In genomic region chr5:79229357-79230174, GRCh38 we compare ENCODE assay signal across 8 cellular contexts. TPM values are rescaled to one million over a fixed set of nuclear protein-coding genes. Genes with fewer than 3 reads are reported as not detected.
DNase-seq lines count a peak whose midpoint lies in the region; ATAC-seq, FAIRE-seq and TF ChIP-seq lines count a peak whose summit lies in the region.

No MANE protein-coding gene starts in this region.

- no peaks in the 10 kb centered on the region for H4K20me1 ChIP-seq in endothelial cell of umbilical vein (replicated peaks; ENCODE audit: control insufficient read depth, extremely low read depth, insufficient read depth, low read length)

- POLR2A ChIA-PET in endothelial cell of umbilical vein (lab: Charles Lee): no interaction called here

- peak; percentile 47 for DNase-seq in GM04503 (ENCODE audit: low read depth)
- DNase-seq in endothelial cell of umbilical vein (ENCODE audit: low read depth, low spot score): no peak
- no peak for DNase-seq in SW480 (ENCODE audit: low spot score)
- no peak for DNase-seq in NCI-H2107 (lab: John Stamatoyannopoulos, UW)
- DNase-seq in osteocyte (ENCODE audit: extremely low spot score, unreplicated experiment): no peak

- TF ChIP-seq POLR2A in endothelial cell of umbilical vein (IDR thresholded peaks at IDR 0.05; ENCODE audit: low read depth, low read length): no peak

- dilution Hi-C loops in endothelial cell of umbilical vein (cut with MboI; ENCODE audit: extremely low pct_ligation_motif_present, low sequenced_read_pairs): no loop called here

- no peaks in the 10 kb centered on the region for H3K9me1 ChIP-seq in endothelial cell of umbilical vein (replicated peaks; ENCODE audit: control insufficient read depth, extremely low read depth, insufficient read depth, low read length)

- H2AFZ ChIP-seq in endothelial cell of umbilical vein (ENCODE audit: low read depth, low read length): no peak overlapping the region

- peak; percentile 74 for ATAC-seq in GM21390 (IDR thresholded peaks at IDR 0.05; ENCODE audit: unreplicated experiment)
- no peak for ATAC-seq in HG03139 (IDR thresholded peaks at IDR 0.05; ENCODE audit: unreplicated experiment)

- no TSS peak for BruUV-seq in endothelial cell of umbilical vein (replicated peaks; lab: Mats Ljungman, UMichigan)

- CTCF ChIA-PET in endothelial cell of umbilical vein (lab: Charles Lee): interaction anchor here (1.0 kb wide), 1 partner anchor 96 kb away, joined by 4 read pairs; no protein-coding TSS in a partner anchor

- no peak for FAIRE-seq in endothelial cell of umbilical vein (lab: Jason Lieb, UNC)

- intact Hi-C loops in endothelial cell of umbilical vein (cut with micrococcal nuclease): no loop called here

- no peaks in the 10 kb centered on the region for H3K9me3 ChIP-seq in endothelial cell of umbilical vein (replicated peaks; ENCODE audit: control insufficient read depth, insufficient read depth, low read length)

- no peaks in the 10 kb centered on the region for H3K27me3 ChIP-seq in endothelial cell of umbilical vein (ENCODE audit: control insufficient read depth in 2 of 2, insufficient read depth in 2 of 2, low read length in 2 of 2)

- H3K4me3 Mint-ChIP-seq in IgD-negative memory B cell: no peak overlapping the region
- H3K4me3 Mint-ChIP-seq in osteocyte (ENCODE audit: unreplicated experiment): no peak overlapping the region

- H3K27me3 Mint-ChIP-seq in IgD-negative memory B cell: no peaks in the 10 kb centered on the region
- no peaks in the 10 kb centered on the region for H3K27me3 Mint-ChIP-seq in osteocyte (ENCODE audit: unreplicated experiment)

- no peak overlapping the region for H3K4me3 ChIP-seq in endothelial cell of umbilical vein (replicated peaks in 1 of 3; ENCODE audit: insufficient read depth in 1 of 3, low read depth in 1 of 3, low read length in 3 of 3)

- H3K36me3 Mint-ChIP-seq in IgD-negative memory B cell: no peaks in the 10 kb centered on the region
- H3K36me3 Mint-ChIP-seq in osteocyte (ENCODE audit: unreplicated experiment): peaks cover 2% of the 10 kb centered on the region

- H3K79me2 ChIP-seq in endothelial cell of umbilical vein (ENCODE audit: control insufficient read depth, insufficient read depth, low read length): no peaks in the 10 kb centered on the region

- peaks cover 0 to 9% (median 2%) of the 10 kb centered on the region in 3 donors for H3K4me1 Mint-ChIP-seq in IgD-negative memory B cell
- H3K4me1 Mint-ChIP-seq in osteocyte (ENCODE audit: unreplicated experiment): no peaks in the 10 kb centered on the region

- no peak for TF ChIP-seq CTCF in endothelial cell of umbilical vein (IDR thresholded peaks at IDR 0.05; ENCODE audit: extremely low read depth in 1 of 2, insufficient read depth in 1 of 2, low read depth in 1 of 2, low read length in 2 of 2)
- no peak for TF ChIP-seq CTCF in osteocyte (IDR thresholded peaks at IDR 0.05)

- H3K36me3 ChIP-seq in endothelial cell of umbilical vein (ENCODE audit: control insufficient read depth in 2 of 2, extremely low read depth in 1 of 2, insufficient read depth in 2 of 2, low read length in 2 of 2): no peaks in the 10 kb centered on the region

- H3K27ac Mint-ChIP-seq in IgD-negative memory B cell (peak overlapping the region; percentile 16 to 83 (median 56)), osteocyte (ENCODE audit: unreplicated experiment) (no peak overlapping the region)

- no peak overlapping the region for H3K27ac ChIP-seq in endothelial cell of umbilical vein (ENCODE audit: insufficient read depth, low read depth, low read length)

- H3K9me3 Mint-ChIP-seq in IgD-negative memory B cell (no peaks in the 10 kb centered on the region), osteocyte (ENCODE audit: unreplicated experiment) (no peaks in the 10 kb centered on the region)

- no peak overlapping the region for H3K4me2 ChIP-seq in endothelial cell of umbilical vein (ENCODE audit: insufficient read depth, low read length)

- H3K4me1 ChIP-seq in endothelial cell of umbilical vein (ENCODE audit: control insufficient read depth, extremely low read depth, insufficient read depth, low read length): no peaks in the 10 kb centered on the region

- no peak overlapping the region for H3K9ac ChIP-seq in endothelial cell of umbilical vein (replicated peaks; ENCODE audit: extremely low read depth, insufficient read depth, low read length)

TF ChIP-seq in endothelial cell of umbilical vein, 7 proteins besides CTCF, POLR2A, EP300 and RAD21:
- no peak for TF ChIP-seq EZH2 (IDR thresholded peaks at IDR 0.05; ENCODE audit: borderline replicate concordance, low read depth, low read length, severe bottlenecking)
- peak; percentile 9 for TF ChIP-seq JUN (IDR thresholded peaks at IDR 0.05; ENCODE audit: borderline replicate concordance, insufficient read depth, insufficient read length, low read depth)

RNA-seq across cellular contexts. Expression of gene JMY, which starts 6.4 kb away (rescaled TPM):
- polyA plus RNA-seq in IgD-negative memory B cell (4.6 TPM), endothelial cell of umbilical vein (1.1 and 1.5 TPM in 2 replicates)
- total RNA-seq in endothelial cell of umbilical vein (6.3 and 6.5 TPM in 2 replicates), osteocyte (19.1 and 19.5 TPM in 2 replicates)
- 1.4 and 1.7 TPM in 2 replicates for polyA plus RNA-seq in endothelial cell of umbilical vein (2011; cell fraction: cytosol; rRNA removed)
- 5.1 and 5.7 TPM in 2 replicates for polyA plus RNA-seq in endothelial cell of umbilical vein (2011; cell fraction: nucleus; rRNA removed)
- polyA plus RNA-seq in endothelial cell of umbilical vein (2012): 3.5 and 4.4 TPM in 2 replicates
- polyA minus RNA-seq in endothelial cell of umbilical vein: 3.9 and 4.6 TPM in 2 replicates
- 14.0 TPM for polyA minus RNA-seq in endothelial cell of umbilical vein (2011; cell fraction: cytosol; rRNA and poly(A)+ RNA removed)
- polyA minus RNA-seq in endothelial cell of umbilical vein (2011; cell fraction: nucleus; rRNA and poly(A)+ RNA removed): 7.5 and 7.6 TPM in 2 replicates
